8 cellular contexts compared by ENCODE assay signal in genomic region chr16:50066482-50067289, GRCh38. TPM values are rescaled to one million over a fixed set of nuclear protein-coding genes. Genes with fewer than 3 reads are reported as not detected.
DNase-seq lines count a peak whose midpoint lies in the region; ATAC-seq and TF ChIP-seq lines count a peak whose summit lies in the region.

No MANE protein-coding gene starts in this region.

- DNase-seq in GM23338 (ENCODE audit: low spot score), result no peak
- no peak for DNase-seq in SK-N-MC (ENCODE audit: low read depth, low spot score)
- DNase-seq in fibroblast of the aortic adventitia (ENCODE audit: low read depth), result no peak
- no peak for DNase-seq in skeletal muscle cell (ENCODE audit: low read depth)
- DNase-seq in activated CD4-positive, CD25-positive, alpha-beta regulatory T cell treated with anti-CD3 and anti-CD28 coated beads, Interleukin-2, amount 50 U/mL, for 72 hours, result no peak
- no peak for DNase-seq in HCEC 1CT
- DNase-seq in 8988T, result no peak

- TF ChIP-seq CTCF in GM23338 (conservative IDR thresholded peaks at IDR 0.05; ENCODE audit: low read depth in 2 of 2) (no peak), fibroblast of the aortic adventitia (IDR thresholded peaks at IDR 0.05; ENCODE audit: insufficient read depth, low read length) (no peak)

- no peaks in the 10 kb centered on the region for H3K27me3 ChIP-seq in GM23338 (ENCODE audit: insufficient read depth)

- H3K4me3 Mint-ChIP-seq in GM23338, result peak overlapping the region; percentile 84

- H3K27me3 Mint-ChIP-seq in GM23338 (ENCODE audit: insufficient read depth, low read depth, poor library complexity), result peaks cover 6% of the 10 kb centered on the region

- no peaks in the 10 kb centered on the region for H3K9me2 ChIP-seq in GM23338 (ENCODE audit: insufficient read depth)

- peaks cover 16% of the 10 kb centered on the region for H3K4me1 Mint-ChIP-seq in GM23338

- peaks cover 7% of the 10 kb centered on the region; the same call in 1 of the 2 replicates for H4K20me1 ChIP-seq in GM23338 (replicated peaks; ENCODE audit: insufficient read depth)

- H3K27ac Mint-ChIP-seq in GM23338, result no peak overlapping the region

- peak overlapping the region; percentile 99 for H3K4me2 ChIP-seq in GM23338

- H3K36me3 ChIP-seq in GM23338 (ENCODE audit: insufficient read depth) (peaks cover 2% of the 10 kb centered on the region; the same call in 1 of the 2 replicates), SK-N-MC (ENCODE audit: insufficient read depth, low read length) (peaks cover 6% of the 10 kb centered on the region)

- peaks cover 26% of the 10 kb centered on the region for H3K36me3 Mint-ChIP-seq in GM23338 (ENCODE audit: low read depth)

- peak overlapping the region; percentile 93 for H2AFZ ChIP-seq in GM23338

- H3K9me3 ChIP-seq in SK-N-MC (ENCODE audit: low read depth, low read length), result no peaks in the 10 kb centered on the region

- H3K4me1 ChIP-seq in GM23338 (ENCODE audit: insufficient read depth), result peaks cover 8% of the 10 kb centered on the region; the same call in 1 of the 2 replicates

- peaks cover 26% of the 10 kb centered on the region for H3K79me2 ChIP-seq in GM23338 (replicated peaks; ENCODE audit: insufficient read depth)

- no peaks in the 10 kb centered on the region for H3K9me3 Mint-ChIP-seq in GM23338

- H3K27ac ChIP-seq in GM23338 (ENCODE audit: low read depth) (no peak overlapping the region), SK-N-MC (no peak overlapping the region)

- no peak; the same call in 2 of the 3 replicates for ATAC-seq in GM23338
- no peak for ATAC-seq in HG02678 (IDR thresholded peaks at IDR 0.05; ENCODE audit: unreplicated experiment)

- peak overlapping the region; percentile 97 for H3K4me3 ChIP-seq in GM23338
- peak overlapping the region; percentile 89 for H3K4me3 ChIP-seq in SK-N-MC
- H3K4me3 ChIP-seq in fibroblast of the aortic adventitia (ENCODE audit: low read depth, low read length), result peak overlapping the region; percentile 96
- H3K4me3 ChIP-seq in skeletal muscle cell (ENCODE audit: low read depth, low read length), result peak overlapping the region; percentile 76

- peak overlapping the region; percentile 73 for H3K9ac ChIP-seq in SK-N-MC (ENCODE audit: insufficient read length)

- 0 out of 2 replicates have a peak, but pooled peaks cover 2% of the 10 kb centered on the region for H3F3A ChIP-seq in GM23338 (replicated peaks; ENCODE audit: low read depth)

TF ChIP-seq in GM23338, 12 proteins besides CTCF, POLR2A, EP300 and RAD21:
- no peak for TF ChIP-seq ZNF114 (CRISPR knock-in tag; IDR thresholded peaks at IDR 0.05)
- TF ChIP-seq ZNF331 (CRISPR knock-in tag; IDR thresholded peaks at IDR 0.05; ENCODE audit: low read depth), result no peak
- TF ChIP-seq JUNB (IDR thresholded peaks at IDR 0.05; ENCODE audit: unreplicated experiment), result no peak
- no peak for TF ChIP-seq ETS1 (IDR thresholded peaks at IDR 0.05)
- no peak for TF ChIP-seq STAT1 (IDR thresholded peaks at IDR 0.05; ENCODE audit: unreplicated experiment)
- TF ChIP-seq EZH2 (IDR thresholded peaks at IDR 0.05; ENCODE audit: low read depth, unreplicated experiment), result no peak
- TF ChIP-seq POLR2AphosphoS5 (IDR thresholded peaks at IDR 0.05; ENCODE audit: low read depth), result no peak
TF ChIP-seq in GM23338: peak in this region for 0.

RNA-seq across cellular contexts. Expression of gene HEATR3, which starts 0.9 kb away (rescaled TPM):
- total RNA-seq in GM23338 (2014; rRNA removed; shearing (Covaris generic)), result 29.9 and 35.0 TPM in 2 replicates
- 7.5 and 8.0 TPM in 2 replicates for polyA plus RNA-seq in GM23338 (2016; fragmentation: Nextera tagmentation; extraction: Ambion mirVana)
- 14.8 and 18.8 TPM in 2 replicates for total RNA-seq in fibroblast of the aortic adventitia (ENCODE audit: low replicate concordance)

RNA-seq across cellular contexts. Expression of gene CNEP1R1, which starts 41.7 kb away (rescaled TPM):
- 19.1 and 30.3 TPM in 2 replicates for total RNA-seq in GM23338 (2014; rRNA removed; shearing (Covaris generic))
- 11.8 and 13.8 TPM in 2 replicates for polyA plus RNA-seq in GM23338 (2016; fragmentation: Nextera tagmentation; extraction: Ambion mirVana)
- total RNA-seq in fibroblast of the aortic adventitia (ENCODE audit: low replicate concordance), result 19.1 and 38.5 TPM in 2 replicates
